In the genomic region with DNA sequence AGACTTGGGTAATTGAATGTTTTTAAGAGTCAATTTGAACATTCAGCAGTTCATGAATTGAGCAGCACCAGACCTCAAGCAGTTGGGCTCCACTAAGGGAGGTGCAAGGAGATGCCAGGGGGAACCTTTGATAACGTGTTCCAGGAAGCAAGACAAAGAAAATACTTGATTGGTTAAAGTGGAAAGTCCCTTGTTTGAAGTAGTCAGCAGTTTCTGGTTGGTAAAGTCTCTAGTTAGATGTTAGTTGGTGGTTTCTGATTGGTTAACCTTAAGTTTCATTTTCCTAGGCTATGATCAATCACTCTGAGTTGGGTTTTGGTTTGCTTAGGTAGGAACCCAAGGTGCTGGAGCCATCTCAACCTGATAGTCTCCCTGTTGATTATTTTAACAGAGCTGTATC, we compare ENCODE assay signal across 8 cellular contexts. TPM values are rescaled to one million over a fixed set of nuclear protein-coding genes. Genes with fewer than 3 reads are reported as not detected.
A peak's percentile ranks its signal among the peaks of the same experiment; 100 is the strongest.
DNase-seq lines count a peak whose midpoint lies in the region; ATAC-seq and TF ChIP-seq lines count a peak whose summit lies in the region.

No MANE protein-coding gene starts in this region.

- CTCF ChIA-PET in OCI-LY7 (lab: Charles Lee; ENCODE audit: unreplicated experiment) = no interaction called here

- H3K9me3 ChIP-seq in OCI-LY7 (ENCODE audit: low read length) (no peaks in the 10 kb centered on the region), ascending aorta (no peaks in the 10 kb centered on the region)

- H3K27ac ChIP-seq in OCI-LY7 (ENCODE audit: low read depth, low read length, poor library complexity, severe bottlenecking) (no peak overlapping the region), ascending aorta (peak overlapping the region; percentile 2 to 49)

- H3K4me3 ChIP-seq in OCI-LY7 (ENCODE audit: low read depth, low read length, poor library complexity, severe bottlenecking) (no peak overlapping the region), ascending aorta (no peak overlapping the region)

- H3K36me3 ChIP-seq in OCI-LY7 (ENCODE audit: insufficient read depth, low read length) (no peaks in the 10 kb centered on the region), ascending aorta (no peaks in the 10 kb centered on the region)

- H3K4me1 ChIP-seq in OCI-LY7 (ENCODE audit: insufficient read depth, low read length, poor library complexity, severe bottlenecking) (peaks cover 3% of the 10 kb centered on the region), ascending aorta (no peaks in the 10 kb centered on the region)

- DNase-seq in OCI-LY7 (ENCODE audit: low spot score) = no peak
- DNase-seq in ascending aorta (ENCODE audit: low spot score in 2 of 2) = no peak
- DNase-seq in stimulated activated CD8-positive, alpha-beta memory T cell treated with anti-CD3 and anti-CD28 coated beads, Interleukin-7, amount 100 ng/mL, for 4 hours (ENCODE audit: low read depth in 2 of 2) = peak; percentile 24 to 40
- no peak for DNase-seq in NCI-H2227 treated with DMSO at 0.1 percent for 48 hours (lab: John Stamatoyannopoulos, UW)
- no peak for DNase-seq in SHP77 (lab: John Stamatoyannopoulos, UW)
- DNase-seq in NCI-H187 treated with DMSO at 0.1 percent for 48 hours (lab: John Stamatoyannopoulos, UW) = no peak

- intact Hi-C loops in OCI-LY7 (cut with micrococcal nuclease; ENCODE audit: unreplicated experiment) (no loop called here), ascending aorta (cut with DNase I) (no loop called here)

- H2AFZ ChIP-seq in OCI-LY7 (ENCODE audit: low read length) = peak overlapping the region; percentile 16; the same call in 1 of the 2 replicates

- TF ChIP-seq CTCF in OCI-LY7 (conservative IDR thresholded peaks at IDR 0.05; ENCODE audit: low read length) (no peak), ascending aorta (IDR thresholded peaks at IDR 0.05) (no peak)

- H4K20me1 ChIP-seq in OCI-LY7 (ENCODE audit: insufficient read depth, low read length) = no peaks in the 10 kb centered on the region

- no peaks in the 10 kb centered on the region for H3K79me2 ChIP-seq in OCI-LY7 (ENCODE audit: insufficient read depth, low read depth, low read length)

- no TSS peak for BruUV-seq in OCI-LY7 (replicated peaks; lab: Mats Ljungman, UMichigan)

- POLR2A ChIA-PET in OCI-LY7 (lab: Charles Lee) = no interaction called here

- ATAC-seq in GM19468 (IDR thresholded peaks at IDR 0.05; ENCODE audit: extremely low read depth, unreplicated experiment) = peak; percentile 31
- ATAC-seq in HG03108 (IDR thresholded peaks at IDR 0.05; ENCODE audit: unreplicated experiment) = no peak

- no peaks in the 10 kb centered on the region for H3K9me2 ChIP-seq in OCI-LY7 (ENCODE audit: insufficient read depth, low read length)

- H3K27me3 ChIP-seq in ascending aorta = no peaks in the 10 kb centered on the region

- H3K4me2 ChIP-seq in OCI-LY7 (ENCODE audit: low read length) = no peak overlapping the region

RNA-seq across cellular contexts. Expression of gene HERC6, which starts 4.0 kb away (rescaled TPM):
- total RNA-seq in OCI-LY7 (2014; rRNA removed; shearing (Covaris generic)) = 0.09 and 0.28 TPM in 2 replicates
- total RNA-seq in OCI-LY7 (2022) (0.18 and 0.51 TPM in 2 replicates), ascending aorta (32.7 TPM)

Comparison
In these comparisons a context has a peak if more than half of its experiments do, and no peak if none do; other contexts are left out.
1. DNase-seq: peak in stimulated activated CD8-positive, alpha-beta memory T cell treated with anti-CD3 and anti-CD28 coated beads, Interleukin-7, amount 100 ng/mL, for 4 hours (2 of 2); none in OCI-LY7 (single experiment), ascending aorta (0 of 2), NCI-H2227 treated with DMSO at 0.1 percent for 48 hours (single experiment), SHP77 (0 of 2) and NCI-H187 treated with DMSO at 0.1 percent for 48 hours (single experiment).
2. RNA of gene HERC6, which starts 4.0 kb away (total RNA-seq): 32.7 TPM in ascending aorta (single experiment); 0.09 to 0.51 TPM in OCI-LY7; every median in the first group is over 10 times any median in the second.